15 cellular contexts compared by ENCODE assay signal in genomic region chr13:100454876-100455275, GRCh38.
DNase-seq lines count a peak whose midpoint lies in the region; ATAC-seq, FAIRE-seq and TF ChIP-seq lines count a peak whose summit lies in the region.
"Had no signal": no experiment of that assay in that cellular context is flagged by ENCODE, and none has a peak within 500 bp of the region (broad histone marks: within the 10 kb centered on the region; RNA-seq: fewer than 3 reads in every experiment).

No MANE protein-coding gene starts in this region.

- no peaks in the 10 kb centered on the region for H4K20me1 ChIP-seq in keratinocyte (ENCODE audit: control insufficient read depth, extremely low read depth, insufficient read depth, low read length)

- H3K27me3 ChIP-seq in keratinocyte (ENCODE audit: control insufficient read depth, extremely low read depth, insufficient read depth, low read length), result no peaks in the 10 kb centered on the region
- H3K27me3 ChIP-seq: gastroesophageal sphincter had no signal

- H3K36me3 ChIP-seq in keratinocyte (ENCODE audit: control insufficient read depth in 2 of 2, extremely low read depth in 1 of 2, insufficient read depth in 2 of 2, low read length in 2 of 2), result no peaks in the 10 kb centered on the region

- no peaks in the 10 kb centered on the region for H3K79me2 ChIP-seq in keratinocyte (ENCODE audit: control insufficient read depth, insufficient read depth, low read length)

- DNase-seq in Daoy (ENCODE audit: low read depth) (peak; percentile 59), HT1080 (ENCODE audit: low read depth) (peak; percentile 85), astrocyte of the hippocampus (ENCODE audit: low read depth, low spot score) (peak; percentile 53), keratinocyte (ENCODE audit: low read depth, low spot score) (peak; percentile 9)
- no peak for DNase-seq in activated CD8-positive, alpha-beta memory T cell treated with anti-CD3 and anti-CD28 coated beads, Interleukin-2, amount 50 U/mL, for 48 hours
- DNase-seq in stimulated activated CD8-positive, alpha-beta memory T cell treated with anti-CD3 and anti-CD28 coated beads, Interleukin-4, amount 100 ng/mL, for 48 hours, result no peak
- DNase-seq: CD8-positive, alpha-beta T cell; left cardiac atrium; NCI-H1092; NCI-H524 treated with DMSO at 0.1 percent for 48 hours had no signal

- peaks cover 6% of the 10 kb centered on the region for H3K4me1 ChIP-seq in keratinocyte (ENCODE audit: control insufficient read depth, extremely low read depth, insufficient read depth, low read length)
- H3K4me1 ChIP-seq: gastroesophageal sphincter had no signal

- H3K4me3 ChIP-seq in keratinocyte (ENCODE audit: control insufficient read depth in 2 of 3, extremely low read depth in 1 of 3, insufficient read depth in 2 of 3, low read depth in 1 of 3, low read length in 3 of 3), result no peak overlapping the region
- H3K4me3 ChIP-seq: gastroesophageal sphincter, SK-N-MC had no signal

- TF ChIP-seq CTCF in keratinocyte (optimal IDR thresholded peaks at IDR 0.05 in 1 of 3, IDR thresholded peaks at IDR 0.05 in 1 of 3, conservative IDR thresholded peaks at IDR 0.05 in 1 of 3; ENCODE audit: extremely low read depth in 1 of 3, insufficient read depth in 2 of 3, low read length in 3 of 3), result no peak

- H3K4me2 ChIP-seq in keratinocyte (ENCODE audit: control insufficient read depth, extremely low read depth, insufficient read depth, low read depth, low read length), result no peak overlapping the region

- dilution Hi-C loops in keratinocyte (cut with MboI; ENCODE audit: extremely low pct_ligation_motif_present, low sequenced_read_pairs), result no loop called here

- H3K27ac ChIP-seq in keratinocyte (ENCODE audit: control insufficient read depth, insufficient read depth, low read length), result no peak overlapping the region
- H3K27ac ChIP-seq: gastroesophageal sphincter had no signal

- H3K9ac ChIP-seq in keratinocyte (ENCODE audit: control insufficient read depth, extremely low read depth, insufficient read depth, low read length), result no peak overlapping the region

- ATAC-seq in GM19328 (IDR thresholded peaks at IDR 0.05; ENCODE audit: unreplicated experiment) (no peak), HG02870 (IDR thresholded peaks at IDR 0.05; ENCODE audit: unreplicated experiment) (no peak)
- ATAC-seq: activated T-helper 17 cell treated with anti-CD3 and anti-CD28 coated beads, Interleukin-2, amount 50 U/mL, for 72 hours; CD8-positive, alpha-beta T cell; gastroesophageal sphincter; left cardiac atrium had no signal

- no peaks in the 10 kb centered on the region for H3K9me3 ChIP-seq in keratinocyte (ENCODE audit: control insufficient read depth, low read depth, low read length)

- peak; percentile 44 for FAIRE-seq in keratinocyte (lab: Jason Lieb, UNC)

- no peaks in the 10 kb centered on the region for H3K9me1 ChIP-seq in keratinocyte (ENCODE audit: control insufficient read depth, extremely low read depth, insufficient read depth, low read length)

- H2AFZ ChIP-seq in keratinocyte (ENCODE audit: control insufficient read depth, low read length), result no peak overlapping the region

Comparison
In these comparisons a context has a peak if more than half of its experiments do, and no peak if none do; other contexts are left out.
1. DNase-seq: peak in Daoy (single experiment), HT1080 (single experiment), astrocyte of the hippocampus (single experiment) and keratinocyte (single experiment); none in activated CD8-positive, alpha-beta memory T cell treated with anti-CD3 and anti-CD28 coated beads, Interleukin-2, amount 50 U/mL, for 48 hours (single experiment) and stimulated activated CD8-positive, alpha-beta memory T cell treated with anti-CD3 and anti-CD28 coated beads, Interleukin-4, amount 100 ng/mL, for 48 hours (single experiment).